In the genomic region with DNA sequence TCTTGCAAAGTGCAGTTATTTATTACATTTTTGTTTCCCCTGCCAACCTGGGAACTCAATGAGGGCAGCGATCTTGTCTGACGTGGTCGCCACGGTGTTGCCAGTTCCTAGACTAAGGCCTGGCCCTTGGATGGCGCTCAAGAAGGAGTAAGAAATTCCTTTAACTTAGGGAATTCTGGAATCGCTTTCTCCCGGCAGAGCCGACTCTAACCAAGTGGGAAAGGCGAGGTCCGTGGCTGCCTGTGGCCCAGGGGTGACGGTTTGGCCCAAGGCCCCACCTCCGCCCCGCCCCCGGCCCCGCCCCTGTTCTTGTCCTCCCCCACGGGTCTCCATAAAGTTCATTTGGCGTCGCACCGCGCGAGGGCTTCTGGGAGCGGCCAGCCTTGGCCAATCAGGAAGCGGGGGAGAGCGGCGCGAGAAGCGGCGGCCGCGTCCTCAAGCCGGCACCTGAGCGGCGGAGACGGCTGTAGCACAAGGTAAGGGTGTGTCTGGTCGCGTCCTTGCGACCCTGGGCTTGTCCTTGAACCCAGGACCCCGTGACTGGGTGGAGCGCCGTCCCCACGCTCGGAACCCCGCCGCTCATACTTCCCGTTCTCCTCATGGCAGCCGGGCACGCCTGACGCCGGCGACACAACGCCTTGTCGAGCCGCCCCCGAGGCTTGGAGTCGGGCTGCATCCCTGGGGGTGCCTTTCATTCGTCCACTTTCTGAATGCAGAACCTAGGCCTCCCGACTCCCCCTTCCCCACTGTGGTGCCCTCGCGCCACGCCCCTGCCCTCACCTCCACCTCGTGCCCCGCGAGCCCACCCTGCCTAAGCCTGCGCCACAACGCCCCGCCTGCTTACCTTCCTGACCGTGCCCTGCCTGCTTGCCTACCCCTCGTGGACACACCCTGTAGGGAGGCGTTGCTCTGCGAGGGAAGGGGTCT, we compare ENCODE assay signal across 1 cellular context.
TF ChIP-seq lines count a peak whose summit lies in the region.

Gene NUP93, plus strand, starts transcription at position 394 of the 927 bp plus-strand sequence. CDS start 18,119 bp downstream, outside the sequence.

TF ChIP-seq in HepG2, 621 proteins besides CTCF, POLR2A, EP300 and RAD21 (continued from another document and continues in another):
- TF ChIP-seq, protein P1, sequence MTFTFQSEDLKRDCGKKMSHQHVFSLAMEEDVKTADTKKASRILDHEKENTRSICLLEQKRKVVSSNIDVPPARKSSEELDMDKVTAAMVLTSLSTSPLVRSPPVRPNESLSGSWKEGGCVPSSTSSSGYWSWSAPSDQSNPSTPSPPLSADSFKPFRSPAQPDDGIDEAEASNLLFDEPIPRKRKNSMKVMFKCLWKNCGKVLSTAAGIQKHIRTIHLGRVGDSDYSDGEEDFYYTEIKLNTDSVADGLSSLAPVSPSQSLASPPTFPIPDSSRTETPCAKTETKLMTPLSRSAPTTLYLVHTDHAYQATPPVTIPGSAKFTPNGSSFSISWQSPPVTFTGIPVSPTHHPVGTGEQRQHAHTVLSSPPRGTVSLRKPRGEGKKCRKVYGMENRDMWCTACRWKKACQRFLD (CRISPR knock-in tag; IDR thresholded peaks at IDR 0.05; ENCODE audit: borderline replicate concordance): peak; percentile 95
- peak; percentile 66 for TF ChIP-seq FOXO1 (CRISPR knock-in tag; IDR thresholded peaks at IDR 0.05)
- TF ChIP-seq ZBTB49 (CRISPR knock-in tag; IDR thresholded peaks at IDR 0.05; ENCODE audit: borderline replicate concordance): no peak
- TF ChIP-seq FOXA3 (CRISPR knock-in tag; IDR thresholded peaks at IDR 0.05): peak; percentile 50
- TF ChIP-seq SCMH1 (CRISPR knock-in tag; IDR thresholded peaks at IDR 0.05; ENCODE audit: borderline replicate concordance): no peak
- 0 out of 2 replicates have a peak, but pooled peaks have one; percentile 8 for TF ChIP-seq KDM1A (CRISPR knock-in tag; IDR thresholded peaks at IDR 0.05)
- no peak for TF ChIP-seq PREB (CRISPR knock-in tag; IDR thresholded peaks at IDR 0.05)
- TF ChIP-seq NONO (IDR thresholded peaks at IDR 0.05): no peak
- peak; percentile 66; the same call in 1 of the 2 replicates for TF ChIP-seq NONO (CRISPR knock-in tag; conservative IDR thresholded peaks at IDR 0.05)
- peak; percentile 13 for TF ChIP-seq HNF1B (CRISPR knock-in tag; IDR thresholded peaks at IDR 0.05)
- TF ChIP-seq HNRNPUL1 (IDR thresholded peaks at IDR 0.05; ENCODE audit: low read depth, low read length): 0 out of 2 replicates have a peak, but pooled peaks have one; percentile 35
- TF ChIP-seq ZNF503 (CRISPR knock-in tag; IDR thresholded peaks at IDR 0.05): 0 out of 2 replicates have a peak, but pooled peaks have one; percentile 16
- TF ChIP-seq MIER2 (CRISPR knock-in tag; IDR thresholded peaks at IDR 0.05): no peak; the same call in 1 of the 2 replicates
- TF ChIP-seq SRF (IDR thresholded peaks at IDR 0.05; ENCODE audit: low read depth, low read length): 0 out of 2 replicates have a peak, but pooled peaks have one; percentile 14
- peak; percentile 98; the same call in 1 of the 2 replicates for TF ChIP-seq ZNF713 (CRISPR knock-in tag; IDR thresholded peaks at IDR 0.05)
- TF ChIP-seq, protein P2, sequence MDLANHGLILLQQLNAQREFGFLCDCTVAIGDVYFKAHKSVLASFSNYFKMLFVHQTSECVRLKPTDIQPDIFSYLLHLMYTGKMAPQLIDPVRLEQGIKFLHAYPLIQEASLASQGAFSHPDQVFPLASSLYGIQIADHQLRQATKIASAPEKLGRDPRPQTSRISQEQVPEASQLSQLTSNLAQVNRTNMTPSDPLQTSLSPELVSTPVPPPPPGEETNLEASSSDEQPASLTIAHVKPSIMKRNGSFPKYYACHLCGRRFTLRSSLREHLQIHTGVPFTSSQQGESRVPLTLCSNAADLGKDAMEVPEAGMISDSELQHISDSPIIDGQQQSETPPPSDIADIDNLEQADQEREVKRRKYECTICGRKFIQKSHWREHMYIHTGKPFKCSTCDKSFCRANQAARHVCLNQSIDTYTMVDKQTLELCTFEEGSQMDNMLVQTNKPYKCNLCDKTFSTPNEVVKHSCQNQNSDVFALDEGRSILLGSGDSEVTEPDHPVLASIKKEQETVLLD (CRISPR knock-in tag; IDR thresholded peaks at IDR 0.05; ENCODE audit: low read depth): no peak
- TF ChIP-seq SIN3B (IDR thresholded peaks at IDR 0.05; ENCODE audit: low read length): peak; percentile 82; the same call in 1 of the 2 replicates
- no peak for TF ChIP-seq DPF2 (CRISPR knock-in tag; IDR thresholded peaks at IDR 0.05; ENCODE audit: borderline replicate concordance, low read depth)
- TF ChIP-seq ZSCAN20 (CRISPR knock-in tag; IDR thresholded peaks at IDR 0.05; ENCODE audit: borderline replicate concordance): no peak
- peak; percentile 63 for TF ChIP-seq DBP (CRISPR knock-in tag; IDR thresholded peaks at IDR 0.05; ENCODE audit: not compliant biosample characterization)
- no peak for TF ChIP-seq SETDB1 (CRISPR knock-in tag; IDR thresholded peaks at IDR 0.05; ENCODE audit: borderline replicate concordance)
- peak; percentile 88 for TF ChIP-seq ERF (CRISPR knock-in tag; IDR thresholded peaks at IDR 0.05)
- TF ChIP-seq ZFP36L1 (CRISPR knock-in tag; IDR thresholded peaks at IDR 0.05): peak; percentile 93
- TF ChIP-seq ETV5 (CRISPR knock-in tag; IDR thresholded peaks at IDR 0.05; ENCODE audit: borderline replicate concordance): peak; percentile 34
- TF ChIP-seq FOXO4 (CRISPR knock-in tag; conservative IDR thresholded peaks at IDR 0.05): 0 out of 2 replicates have a peak, but pooled peaks have one; percentile 86
- peak; percentile 30; the same call in 1 of the 2 replicates for TF ChIP-seq PPARG (CRISPR knock-in tag; conservative IDR thresholded peaks at IDR 0.05)
- peak; percentile 88 for TF ChIP-seq ZBTB7A (CRISPR knock-in tag; IDR thresholded peaks at IDR 0.05)
- TF ChIP-seq LBX2 (CRISPR knock-in tag; IDR thresholded peaks at IDR 0.05; ENCODE audit: borderline replicate concordance): peak; percentile 52; the same call in 1 of the 2 replicates
- no peak for TF ChIP-seq ZNF589 (CRISPR knock-in tag; conservative IDR thresholded peaks at IDR 0.05)
- TF ChIP-seq CEBPZ (IDR thresholded peaks at IDR 0.05; ENCODE audit: low read length): no peak
- TF ChIP-seq ZNF333 (CRISPR knock-in tag; IDR thresholded peaks at IDR 0.05; ENCODE audit: borderline replicate concordance): no peak
- no peak for TF ChIP-seq SRSF4 (IDR thresholded peaks at IDR 0.05; ENCODE audit: low read depth, low read length, poor library complexity, severe bottlenecking)
